Comparison of ENCODE assay signal across 21 cellular contexts in the genomic region with DNA sequence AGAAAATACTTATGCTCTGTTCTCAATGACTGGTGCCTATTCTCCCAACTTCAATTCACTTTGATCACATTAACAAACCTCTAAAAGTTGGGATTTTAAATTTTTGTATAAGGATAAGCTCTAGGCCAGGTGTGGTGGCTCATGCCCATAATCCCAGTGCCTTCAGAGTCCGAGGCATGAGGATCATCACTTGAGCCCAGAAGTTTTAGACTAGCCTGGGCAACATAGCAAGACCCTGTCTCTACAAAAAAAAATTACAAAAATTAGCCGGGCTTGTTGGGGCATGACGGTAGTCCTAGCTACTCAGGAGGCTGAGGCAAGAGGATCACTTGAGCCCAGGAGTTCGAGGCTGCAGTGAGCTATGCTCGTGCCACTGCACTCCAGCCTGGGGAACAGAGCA. TPM values are rescaled to one million over a fixed set of nuclear protein-coding genes. Genes with fewer than 3 reads are reported as not detected.
DNase-seq lines count a peak whose midpoint lies in the region; ATAC-seq, FAIRE-seq and TF ChIP-seq lines count a peak whose summit lies in the region.
"Had no signal": no experiment of that assay in that cellular context is flagged by ENCODE, and none has a peak within 500 bp of the region (broad histone marks: within the 10 kb centered on the region; RNA-seq: fewer than 3 reads in every experiment).

No MANE protein-coding gene starts in this region.

- no peak for DNase-seq in HepG2 (ENCODE audit: low spot score)
- no peak for DNase-seq in right lobe of liver
- DNase-seq in K562 (ENCODE audit: extremely low read depth in 1 of 4, low spot score in 3 of 4), result no peak
- DNase-seq in HEK293T (ENCODE audit: extremely low spot score), result no peak
- DNase-seq in NCI-H1436 (lab: John Stamatoyannopoulos, UW), result no peak
- DNase-seq: activated CD4-positive, alpha-beta T cell treated with anti-CD3 and anti-CD28 coated beads, Interleukin-2, amount 50 U/mL, for 1 hour; activated naive CD4-positive, alpha-beta T cell treated with anti-CD3 and anti-CD28 coated beads for 36 hours; Caco-2; EL; GOT3; heart left ventricle; mesendoderm; NCI-H1417; NCI-H510A treated with DMSO at 0.1 percent for 48 hours; Peyer's patch; SJCRH30 had no signal

- H3K27me3 ChIP-seq in HepG2 (ENCODE audit: control insufficient read depth in 1 of 2, insufficient read depth in 2 of 2, low read length in 2 of 2) (no peaks in the 10 kb centered on the region; a peak in 1 of 5 replicates), right lobe of liver (no peaks in the 10 kb centered on the region), Loucy (ENCODE audit: insufficient read depth, low read length, poor library complexity, severe bottlenecking) (peaks cover 4% of the 10 kb centered on the region), K562 (ENCODE audit: control insufficient read depth in 2 of 2, insufficient read depth in 2 of 2, low read length in 2 of 2) (no peaks in the 10 kb centered on the region)
- H3K27me3 ChIP-seq: heart left ventricle, Peyer's patch, SJCRH30 had no signal

- peaks cover 12 to 50% of the 10 kb centered on the region in 2 experiments for H3K36me3 ChIP-seq in HepG2 (replicated peaks in 1 of 2; ENCODE audit: control insufficient read depth in 1 of 2, insufficient read depth in 2 of 2, low read length in 2 of 2)
- peaks cover 0 to 50% (median 21%) of the 10 kb centered on the region in 4 donors for H3K36me3 ChIP-seq in right lobe of liver
- peaks cover 48% of the 10 kb centered on the region for H3K36me3 ChIP-seq in Loucy (ENCODE audit: insufficient read depth, low read length)
- peaks cover 67% of the 10 kb centered on the region for H3K36me3 ChIP-seq in K562 (ENCODE audit: control insufficient read depth, insufficient read depth, low read length)

- FAIRE-seq in HepG2 (lab: Jason Lieb, UNC) (no peak), K562 (lab: Jason Lieb, UNC) (no peak)
- FAIRE-seq: urothelium cell line had no signal

- H3K4me2 ChIP-seq in HepG2 (ENCODE audit: low read depth, low read length) (peak overlapping the region; percentile 22), Loucy (ENCODE audit: low read depth, low read length, poor library complexity, severe bottlenecking) (peak overlapping the region; percentile 81), K562 (ENCODE audit: insufficient read depth, low read length) (no peak overlapping the region)

- H3K4me1 ChIP-seq in HepG2 (ENCODE audit: insufficient read depth, low read length), result peaks cover 67% of the 10 kb centered on the region
- H3K4me1 ChIP-seq in right lobe of liver, result peaks cover 0 to 23% (median 10%) of the 10 kb centered on the region in 4 donors
- peaks cover 52% of the 10 kb centered on the region for H3K4me1 ChIP-seq in Loucy (ENCODE audit: insufficient read depth, low read length, poor library complexity, severe bottlenecking)
- peaks cover 16% of the 10 kb centered on the region in 2 experiments; a peak in 4 of 5 replicates for H3K4me1 ChIP-seq in K562 (replicated peaks in 1 of 2; ENCODE audit: control insufficient read depth in 2 of 2, insufficient read depth in 2 of 2, low read length in 2 of 2)
- H3K4me1 ChIP-seq: parathyroid adenoma had no signal

- H3K9ac ChIP-seq in HepG2 (ENCODE audit: insufficient read depth, low read depth, low read length) (peak overlapping the region; percentile 0; the same call in 1 of the 2 replicates), Loucy (ENCODE audit: low read depth, low read length, poor library complexity, severe bottlenecking) (peak overlapping the region; percentile 47), K562 (ENCODE audit: insufficient read depth in 1 of 2, low read depth in 2 of 2, low read length in 2 of 2) (no peak overlapping the region)
- H3K9ac ChIP-seq: parathyroid adenoma had no signal

- CTCF ChIA-PET in HepG2 (lab: Yijun Ruan, JAX; ENCODE audit: low intra/inter-chr PET ratio, low total read pairs), result no interaction called here
- CTCF ChIA-PET in K562 (lab: Yijun Ruan, JAX; ENCODE audit: low intra/inter-chr PET ratio), result interaction anchor here (0.7 kb wide), 1 partner anchor 591 kb away, joined by 3 read pairs; no protein-coding TSS in a partner anchor
- CTCF ChIA-PET in HEK293T (lab: Yijun Ruan, JAX), result no interaction called here

- TF ChIP-seq CTCF in HepG2 (CRISPR knock-in tag; IDR thresholded peaks at IDR 0.05), result no peak
- TF ChIP-seq CTCF in right lobe of liver (IDR thresholded peaks at IDR 0.05), result no peak
- no peak for TF ChIP-seq CTCF in Loucy (conservative IDR thresholded peaks at IDR 0.05; ENCODE audit: low read length)
- TF ChIP-seq CTCF in K562 (IDR thresholded peaks at IDR 0.05 in 2 of 3, conservative IDR thresholded peaks at IDR 0.05 in 1 of 3; ENCODE audit: insufficient read depth in 2 of 3, low read depth in 1 of 3, low read length in 3 of 3), result no peak

- ATAC-seq in HepG2 (no peak), right lobe of liver (no peak), K562 (no peak), HG02798 (IDR thresholded peaks at IDR 0.05; ENCODE audit: poor library complexity, unreplicated experiment) (no peak)
- ATAC-seq: heart left ventricle had no signal

- in situ Hi-C loops in HepG2 (cut with HindIII; ENCODE audit: extremely low pct_ligation_motif_present, low pct_unique_long_range_greater_than_20kb), result loop anchor here (10.0 kb wide), 1 partner anchor 96 kb away; no protein-coding TSS in a partner anchor
- in situ Hi-C loops in K562 (cut with MboI), result no loop called here

- H3F3A ChIP-seq in Loucy (ENCODE audit: low read depth), result peaks cover 7% of the 10 kb centered on the region

- H2AFZ ChIP-seq in HepG2 (ENCODE audit: low read length) (no peak overlapping the region), Loucy (ENCODE audit: low read length) (no peak overlapping the region), K562 (ENCODE audit: low read depth, low read length) (no peak overlapping the region)
- H2AFZ ChIP-seq: parathyroid adenoma had no signal

- no peaks in the 10 kb centered on the region for H3K9me2 ChIP-seq in Loucy (replicated peaks; ENCODE audit: low read depth, low read length)

- TF ChIP-seq POLR2A in HepG2 (IDR thresholded peaks at IDR 0.05; ENCODE audit: insufficient read depth in 1 of 2, low read depth in 2 of 2, low read length in 2 of 2) (no peak), right lobe of liver (IDR thresholded peaks at IDR 0.05) (no peak), K562 (conservative IDR thresholded peaks at IDR 0.05) (no peak)

- H3K79me2 ChIP-seq in HepG2 (ENCODE audit: insufficient read depth, low read length) (peaks cover 82% of the 10 kb centered on the region), Loucy (ENCODE audit: insufficient read depth, low read length) (peaks cover 89% of the 10 kb centered on the region), K562 (ENCODE audit: control insufficient read depth, insufficient read depth, low read length) (peaks cover 84% of the 10 kb centered on the region)

- no peaks in the 10 kb centered on the region for H3K9me3 ChIP-seq in HepG2 (ENCODE audit: low read length)
- H3K9me3 ChIP-seq in right lobe of liver, result no peaks in the 10 kb centered on the region
- no peaks in the 10 kb centered on the region for H3K9me3 ChIP-seq in Loucy (ENCODE audit: insufficient read depth, low read depth, low read length)
- H3K9me3 ChIP-seq in K562 (replicated peaks; ENCODE audit: control insufficient read depth, insufficient read depth, low read depth, low read length), result no peaks in the 10 kb centered on the region
- H3K9me3 ChIP-seq: Caco-2, heart left ventricle, Peyer's patch, SJCRH30 had no signal

- no peak for TF ChIP-seq RAD21 in HepG2 (CRISPR knock-in tag; IDR thresholded peaks at IDR 0.05)
- TF ChIP-seq RAD21 in K562 (CRISPR knock-in tag; conservative IDR thresholded peaks at IDR 0.05 in 1 of 2, IDR thresholded peaks at IDR 0.05 in 1 of 2), result no peak

- no peaks in the 10 kb centered on the region for H3K9me1 ChIP-seq in K562 (ENCODE audit: control insufficient read depth, insufficient read depth, low read length)

- intact Hi-C loops in HepG2 (cut with micrococcal nuclease; ENCODE audit: unreplicated experiment), result no loop called here
- intact Hi-C loops in right lobe of liver (cut with DNase I), result no loop called here
- intact Hi-C loops in K562 (cut with micrococcal nuclease), result no loop called here

- BruUV-seq in HepG2 (replicated peaks; lab: Mats Ljungman, UMichigan) (no TSS peak), K562 (replicated peaks; lab: Mats Ljungman, UMichigan) (no TSS peak)

- no peak overlapping the region; a peak in 1 of 6 replicates for H3K4me3 ChIP-seq in HepG2 (replicated peaks in 1 of 3; ENCODE audit: insufficient read depth in 1 of 3, low read depth in 2 of 3, low read length in 3 of 3)
- no peak overlapping the region for H3K4me3 ChIP-seq in right lobe of liver
- peak overlapping the region; percentile 60 for H3K4me3 ChIP-seq in Loucy (ENCODE audit: low read length, poor library complexity, severe bottlenecking)
- H3K4me3 ChIP-seq in K562, result no peak overlapping the region
- H3K4me3 ChIP-seq: heart left ventricle, Peyer's patch, SJCRH30 had no signal

- H3K27ac ChIP-seq in HepG2 (ENCODE audit: extremely low read length, insufficient read depth, low read length), result no peak overlapping the region
- no peak overlapping the region for H3K27ac ChIP-seq in right lobe of liver
- H3K27ac ChIP-seq in K562 (ENCODE audit: extremely low read depth, low read depth, low read length), result no peak overlapping the region
- H3K27ac ChIP-seq: epithelial cell of prostate, heart left ventricle, parathyroid adenoma, Peyer's patch, SJCRH30 had no signal

- TF ChIP-seq EP300 in HepG2 (IDR thresholded peaks at IDR 0.05; ENCODE audit: low read depth in 2 of 2, low read length in 2 of 2) (no peak), HepG2 (CRISPR knock-in tag; IDR thresholded peaks at IDR 0.05; ENCODE audit: borderline replicate concordance) (no peak), K562 (IDR thresholded peaks at IDR 0.05; ENCODE audit: low read length) (no peak)

- WGBS in HepG2 (ENCODE audit: low lambda C conversion rate), result 68% methylated on average over 5 of the region's 5 CpGs
- 93% methylated on average over 2 of the region's 5 CpGs for WGBS in right lobe of liver (ENCODE audit: insufficient coverage, low coverage, low lambda C conversion rate, missing lambda C conversion rate)
- WGBS in K562 (ENCODE audit: insufficient coverage, low coverage, missing lambda C conversion rate), result 98% methylated on average over 5 of the region's 5 CpGs

- POLR2A ChIA-PET in HepG2 (lab: Yijun Ruan, JAX) (no interaction called here), K562 (lab: Yijun Ruan, JAX) (interaction anchor here (1.0 kb wide), 1 partner anchor 30 kb away, joined by 5 read pairs; no protein-coding TSS in a partner anchor), HEK293T (lab: Yijun Ruan, JAX) (no interaction called here)

- H4K20me1 ChIP-seq in HepG2 (ENCODE audit: insufficient read depth, low read length), result peaks cover 19% of the 10 kb centered on the region
- peaks cover 78% of the 10 kb centered on the region for H4K20me1 ChIP-seq in Loucy (ENCODE audit: insufficient read depth, low read length, poor library complexity, severe bottlenecking)
- no peaks in the 10 kb centered on the region; the same call in 1 of the 2 replicates for H4K20me1 ChIP-seq in K562 (replicated peaks; ENCODE audit: control insufficient read depth, insufficient read depth, low read length)

RNA-seq across cellular contexts. Expression of gene SSR1, which starts 3.9 kb away (rescaled TPM):
- total RNA-seq in HepG2 (2016; rRNA removed; fragmentation: Illumina TruSeq; extraction: Trizol) (208 and 243 TPM in 2 replicates), right lobe of liver (100 to 1,000 TPM in 2 of 6 experiments, 10 to 100 TPM in 4; 60.8 to 110 (median 90.5) TPM), K562 (2014; rRNA removed) (75.7 and 87.7 TPM in 2 replicates), K562 (2014; rRNA removed; fragmentation: Illumina TruSeq; extraction: Trizol) (129 and 148 TPM in 2 replicates), K562 (2015; rRNA removed; fragmentation: Illumina TruSeq; extraction: Trizol) (94.0 and 97.4 TPM in 2 replicates), K562 (2021) (144 and 147 TPM in 2 replicates)
- total RNA-seq in HepG2 (2016; cell fraction: cytosol; rRNA removed; fragmentation: Illumina TruSeq; extraction: Trizol; ENCODE audit: low read depth), result 39.6 and 42.9 TPM in 2 replicates
- 200 and 237 TPM in 2 replicates for total RNA-seq in HepG2 (2016; cell fraction: insoluble cytoplasmic fraction; rRNA removed; fragmentation: Illumina TruSeq; extraction: Trizol)
- 91.8 and 97.7 TPM in 2 replicates for total RNA-seq in HepG2 (2016; cell fraction: membrane; rRNA removed; fragmentation: Illumina TruSeq; extraction: Trizol)
- 235 and 275 TPM in 2 replicates for total RNA-seq in HepG2 (2016; cell fraction: nucleus; rRNA removed; fragmentation: Illumina TruSeq; extraction: Trizol)
- polyA plus RNA-seq in HepG2 (2011; rRNA removed) (135 and 203 TPM in 2 replicates), K562 (2011; rRNA removed) (176 and 197 TPM in 2 replicates), K562 (2014; fragmentation: Illumina TruSeq; extraction: Trizol) (144 and 167 TPM in 2 replicates), K562 (2014; fragmentation: Nextera tagmentation; extraction: Ambion mirVana) (100 to 1,000 TPM; 212 to 220 TPM), K562 (2014; rRNA removed) (107 and 110 TPM in 2 replicates)
- polyA plus RNA-seq in HepG2 (2011; cell fraction: cytosol; rRNA removed), result 77.3 and 119 TPM in 2 replicates
- polyA plus RNA-seq in HepG2 (2011; cell fraction: nucleus; rRNA removed), result 28.6 and 39.3 TPM in 2 replicates
- polyA plus RNA-seq in HepG2 (2012), result 148 and 179 TPM in 2 replicates
- 33.8 and 41.9 TPM in 2 replicates for polyA plus RNA-seq in HepG2 (2016; cell fraction: cytosol; fragmentation: Illumina TruSeq; extraction: Trizol; ENCODE audit: low read depth)
- polyA plus RNA-seq in HepG2 (2016; cell fraction: insoluble cytoplasmic fraction; fragmentation: Illumina TruSeq; extraction: Trizol; ENCODE audit: low read depth), result 176 and 181 TPM in 2 replicates
- 64.9 and 66.7 TPM in 2 replicates for polyA plus RNA-seq in HepG2 (2016; cell fraction: membrane; fragmentation: Illumina TruSeq; extraction: Trizol; ENCODE audit: low read depth)
- 275 and 279 TPM in 2 replicates for polyA plus RNA-seq in HepG2 (2016; cell fraction: nucleus; fragmentation: Illumina TruSeq; extraction: Trizol; ENCODE audit: insufficient read depth, low read depth)
- 76.5 and 121 TPM in 2 replicates for polyA minus RNA-seq in HepG2 (2011; rRNA and poly(A)+ RNA removed; ENCODE audit: low replicate concordance)
- 135 and 140 TPM in 2 replicates for polyA minus RNA-seq in HepG2 (2011; cell fraction: cytosol; rRNA and poly(A)+ RNA removed)
- 83.2 and 87.0 TPM in 2 replicates for polyA minus RNA-seq in HepG2 (2011; cell fraction: nucleus; rRNA and poly(A)+ RNA removed)
- total RNA-seq in K562 (2011; cell fraction: chromatin; rRNA removed; ENCODE audit: low replicate concordance), result 114 and 205 TPM in 2 replicates
- total RNA-seq in K562 (2011; cell fraction: nucleolus; rRNA removed), result 79.2 and 86.9 TPM in 2 replicates
- total RNA-seq in K562 (2011; cell fraction: nucleoplasm; rRNA removed), result 142 and 219 TPM in 2 replicates
- 34.5 and 75.0 TPM in 2 replicates for polyA plus RNA-seq in K562 (2011; cell fraction: cytosol; rRNA removed)
- 38.8 and 65.1 TPM in 2 replicates for polyA plus RNA-seq in K562 (2011; cell fraction: nucleus; rRNA removed)
- 157 and 163 TPM in 2 replicates for polyA plus RNA-seq in K562 (2012)
- polyA minus RNA-seq in K562 (2011; rRNA and poly(A)+ RNA removed), result 241 and 283 TPM in 2 replicates
- 83.5 and 101 TPM in 2 replicates for polyA minus RNA-seq in K562 (2011; cell fraction: cytosol; rRNA and poly(A)+ RNA removed)
- 13.6 and 24.5 TPM in 2 replicates for polyA minus RNA-seq in K562 (2011; cell fraction: nucleus; rRNA and poly(A)+ RNA removed)

Comparison
In these comparisons a context has a peak if more than half of its experiments do, and no peak if none do; other contexts are left out.
1. H3K9ac ChIP-seq: peak in HepG2 (single experiment) and Loucy (single experiment); none in K562 (0 of 2).
2. Of the 241 proteins assayed by ChIP-seq in both HepG2 and K562: peak only in HepG2: none; only in K562: none; in both: ZNF121; in neither: 240.